ENCODE assay signal across 14 cellular contexts in the genomic region with DNA sequence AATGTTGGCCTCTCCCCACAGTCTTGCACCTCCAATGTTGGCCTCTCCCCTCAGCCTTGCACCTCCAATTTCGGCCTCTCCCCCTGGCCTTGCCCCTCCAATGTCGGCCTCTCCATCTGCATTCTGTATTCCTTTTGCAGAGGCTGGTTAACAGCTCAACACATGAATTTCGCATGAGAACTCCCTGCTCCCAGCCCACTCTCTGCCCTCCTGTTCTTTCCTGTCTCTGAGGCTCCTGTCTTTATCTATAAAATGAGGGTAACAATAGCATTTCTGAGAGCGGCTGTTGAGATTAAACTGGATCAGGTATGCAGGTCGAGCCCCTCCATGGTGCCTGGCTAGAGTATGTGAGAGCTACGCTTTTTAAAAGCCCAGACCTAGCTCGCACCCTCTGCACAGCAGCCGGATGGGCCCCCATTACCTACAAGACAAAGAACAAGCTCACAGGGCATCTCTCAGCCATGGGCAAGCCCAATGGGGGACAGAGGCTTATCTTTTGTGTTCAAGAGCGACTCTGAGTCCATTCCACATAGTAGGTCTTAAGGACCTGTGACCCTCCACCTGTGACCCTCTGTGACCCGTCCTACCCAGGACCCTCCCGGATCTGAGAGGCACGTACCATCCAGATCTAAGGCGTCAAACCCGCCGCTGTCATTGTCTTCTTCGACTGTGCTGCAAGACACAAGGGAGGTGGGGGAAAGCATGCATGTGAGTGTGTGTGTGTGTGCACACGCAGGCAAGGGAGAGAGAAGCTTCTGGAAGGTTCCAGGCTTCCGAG.
DNase-seq lines count a peak whose midpoint lies in the region; ATAC-seq and TF ChIP-seq lines count a peak whose summit lies in the region.
"Had no signal": no experiment of that assay in that cellular context is flagged by ENCODE, and none has a peak within 500 bp of the region (broad histone marks: within the 10 kb centered on the region; RNA-seq: fewer than 3 reads in every experiment).

No MANE protein-coding gene starts in this region.

- ATAC-seq in activated CD8-positive, alpha-beta T cell treated with anti-CD3 and anti-CD28 coated beads for 36 hours = no peak
- ATAC-seq in left lung = no peak
- ATAC-seq: foreskin keratinocyte, left colon, right lobe of liver had no signal

- intact Hi-C loops in cardiac septum (cut with DNase I) = no loop called here
- intact Hi-C loops in activated CD8-positive, alpha-beta T cell treated with anti-CD3 and anti-CD28 coated beads for 36 hours (cut with micrococcal nuclease) = no loop called here
- intact Hi-C loops in left lung (cut with DNase I) = no loop called here

- H3K4me1 ChIP-seq in right atrium auricular region (peaks cover 0 to 13% of the 10 kb centered on the region in 2 donors), left lung (no peaks in the 10 kb centered on the region)
- H3K4me1 ChIP-seq: HAP-1, right lobe of liver had no signal

- DNase-seq in cardiac septum (ENCODE audit: low spot score) (peak; percentile 55), right atrium auricular region (ENCODE audit: low spot score) (no peak), left lung (peak; percentile 18 to 41), type B pancreatic cell (ENCODE audit: extremely low spot score, unreplicated experiment) (no peak), DMS 273 treated with DMSO at 0.1 percent for 48 hours (lab: John Stamatoyannopoulos, UW) (no peak)
- DNase-seq in activated CD8-positive, alpha-beta T cell treated with anti-CD3 and anti-CD28 coated beads for 36 hours = no peak
- no peak for DNase-seq in stimulated activated CD8-positive, alpha-beta memory T cell treated with anti-CD3 and anti-CD28 coated beads, Interleukin-4, amount 100 ng/mL, for 48 hours
- no peak for DNase-seq in T-helper 2 cell treated with Interferon-gamma antibody and Interleukin-4, amounts not matched to agents 5 μg/mL and 100 μg/mL, for 36 hours (ENCODE audit: low spot score)
- DNase-seq: activated gamma-delta T cell, foreskin keratinocyte had no signal

- H3K27ac ChIP-seq in right atrium auricular region = no peak overlapping the region
- no peak overlapping the region for H3K27ac ChIP-seq in left lung
- H3K27ac ChIP-seq: foreskin keratinocyte, right lobe of liver had no signal

- H3K9me3 ChIP-seq in right atrium auricular region = no peaks in the 10 kb centered on the region
- H3K9me3 ChIP-seq in left lung = no peaks in the 10 kb centered on the region
- H3K9me3 ChIP-seq: HAP-1, right lobe of liver had no signal

- H3K4me3 ChIP-seq in right atrium auricular region (no peak overlapping the region), left lung (no peak overlapping the region)
- H3K4me3 ChIP-seq: HAP-1, right lobe of liver had no signal

- CTCF ChIA-PET in activated CD8-positive, alpha-beta T cell treated with anti-CD3 and anti-CD28 coated beads for 36 hours (lab: Charles Lee) = interaction anchor here (1.1 kb wide), 1 partner anchor 61 kb away, joined by 3 read pairs; no protein-coding TSS in a partner anchor

- H3K36me3 Mint-ChIP-seq in activated CD8-positive, alpha-beta T cell treated with anti-CD3 and anti-CD28 coated beads for 36 hours (ENCODE audit: low read depth) = peaks cover 33% of the 10 kb centered on the region
- H3K36me3 Mint-ChIP-seq in type B pancreatic cell = no peaks in the 10 kb centered on the region
- H3K36me3 Mint-ChIP-seq in T-helper 2 cell treated with Interferon-gamma antibody and Interleukin-4, amounts not matched to agents 5 μg/mL and 100 μg/mL, for 36 hours (ENCODE audit: low read depth) = peaks cover 38% of the 10 kb centered on the region

- H3K4me1 Mint-ChIP-seq in activated CD8-positive, alpha-beta T cell treated with anti-CD3 and anti-CD28 coated beads for 36 hours (ENCODE audit: low read depth) = no peaks in the 10 kb centered on the region
- H3K4me1 Mint-ChIP-seq in type B pancreatic cell (ENCODE audit: unreplicated experiment) = peaks cover 7% of the 10 kb centered on the region
- no peaks in the 10 kb centered on the region for H3K4me1 Mint-ChIP-seq in T-helper 2 cell treated with Interferon-gamma antibody and Interleukin-4, amounts not matched to agents 5 μg/mL and 100 μg/mL, for 36 hours (ENCODE audit: low read depth)

- H3K27ac Mint-ChIP-seq in activated CD8-positive, alpha-beta T cell treated with anti-CD3 and anti-CD28 coated beads for 36 hours = peak overlapping the region; percentile 67
- peak overlapping the region; percentile 17 for H3K27ac Mint-ChIP-seq in type B pancreatic cell
- no peak overlapping the region for H3K27ac Mint-ChIP-seq in T-helper 2 cell treated with Interferon-gamma antibody and Interleukin-4, amounts not matched to agents 5 μg/mL and 100 μg/mL, for 36 hours
- H3K27ac Mint-ChIP-seq: dendritic cell treated with granulocyte-macrophage colony-stimulating factor and Interleukin-4, amounts not matched to agents 40 ng/mL and 50 ng/mL, for 4 days had no signal

- TF ChIP-seq CTCF in right atrium auricular region (IDR thresholded peaks at IDR 0.05) (no peak), left lung (IDR thresholded peaks at IDR 0.05) (no peak), type B pancreatic cell (conservative IDR thresholded peaks at IDR 0.05) (no peak)
- TF ChIP-seq CTCF in activated CD8-positive, alpha-beta T cell treated with anti-CD3 and anti-CD28 coated beads for 36 hours (IDR thresholded peaks at IDR 0.05) = no peak

- H3K4me3 Mint-ChIP-seq in activated CD8-positive, alpha-beta T cell treated with anti-CD3 and anti-CD28 coated beads for 36 hours = no peak overlapping the region
- H3K4me3 Mint-ChIP-seq in type B pancreatic cell = no peak overlapping the region
- H3K4me3 Mint-ChIP-seq in T-helper 2 cell treated with Interferon-gamma antibody and Interleukin-4, amounts not matched to agents 5 μg/mL and 100 μg/mL, for 36 hours = no peak overlapping the region
- H3K4me3 Mint-ChIP-seq: dendritic cell treated with granulocyte-macrophage colony-stimulating factor and Interleukin-4, amounts not matched to agents 40 ng/mL and 50 ng/mL, for 4 days had no signal

- no peaks in the 10 kb centered on the region for H3K9me3 Mint-ChIP-seq in activated CD8-positive, alpha-beta T cell treated with anti-CD3 and anti-CD28 coated beads for 36 hours
- no peaks in the 10 kb centered on the region for H3K9me3 Mint-ChIP-seq in type B pancreatic cell
- no peaks in the 10 kb centered on the region for H3K9me3 Mint-ChIP-seq in T-helper 2 cell treated with Interferon-gamma antibody and Interleukin-4, amounts not matched to agents 5 μg/mL and 100 μg/mL, for 36 hours
- H3K9me3 Mint-ChIP-seq: dendritic cell treated with granulocyte-macrophage colony-stimulating factor and Interleukin-4, amounts not matched to agents 40 ng/mL and 50 ng/mL, for 4 days had no signal

- POLR2A ChIA-PET in activated CD8-positive, alpha-beta T cell treated with anti-CD3 and anti-CD28 coated beads for 36 hours (lab: Charles Lee) = interaction anchor here (1.1 to 1.5 kb wide), 2 partner anchors 12 to 22 kb away, joined by 3 to 4 read pairs; no protein-coding TSS in a partner anchor

- H3K27me3 ChIP-seq in right atrium auricular region (no peaks in the 10 kb centered on the region), left lung (peaks cover 0 to 39% of the 10 kb centered on the region in 2 donors)
- H3K27me3 ChIP-seq: foreskin keratinocyte, right lobe of liver had no signal

- H3K36me3 ChIP-seq in right atrium auricular region (no peaks in the 10 kb centered on the region), left lung (no peaks in the 10 kb centered on the region)
- H3K36me3 ChIP-seq: HAP-1, right lobe of liver had no signal

- no peaks in the 10 kb centered on the region for H3K27me3 Mint-ChIP-seq in activated CD8-positive, alpha-beta T cell treated with anti-CD3 and anti-CD28 coated beads for 36 hours
- H3K27me3 Mint-ChIP-seq in type B pancreatic cell = no peaks in the 10 kb centered on the region
- H3K27me3 Mint-ChIP-seq in T-helper 2 cell treated with Interferon-gamma antibody and Interleukin-4, amounts not matched to agents 5 μg/mL and 100 μg/mL, for 36 hours (ENCODE audit: low read depth) = no peaks in the 10 kb centered on the region

Comparison
In these comparisons a context has a peak if more than half of its experiments do, and no peak if none do; other contexts are left out.
1. DNase-seq: peak in cardiac septum (single experiment) and left lung (2 of 2); none in right atrium auricular region (single experiment), activated CD8-positive, alpha-beta T cell treated with anti-CD3 and anti-CD28 coated beads for 36 hours (single experiment), type B pancreatic cell (single experiment), stimulated activated CD8-positive, alpha-beta memory T cell treated with anti-CD3 and anti-CD28 coated beads, Interleukin-4, amount 100 ng/mL, for 48 hours (single experiment), DMS 273 treated with DMSO at 0.1 percent for 48 hours (single experiment) and T-helper 2 cell treated with Interferon-gamma antibody and Interleukin-4, amounts not matched to agents 5 μg/mL and 100 μg/mL, for 36 hours (single experiment).